30 cellular contexts compared by ENCODE assay signal in genomic region chr13:99642841-99643240, GRCh38.
"Had no signal": no experiment of that assay in that cellular context is flagged by ENCODE, and none has a peak within 500 bp of the region (broad histone marks: within the 10 kb centered on the region; RNA-seq: fewer than 3 reads in every experiment).

No MANE protein-coding gene starts in this region.

- H3K36me3 ChIP-seq: gastroesophageal sphincter, heart left ventricle, left lung, neutrophil, prostate gland, right atrium auricular region, suprapubic skin had no signal

- H3K9me3 Mint-ChIP-seq: endodermal cell; mesothelial cell of epicardium; natural killer cell treated with Interleukin-12 subunit alpha and Interleukin-12 subunit beta and Interleukin-15 and Interleukin-18, amount 100 ng/mL, for 72 hours; neural crest cell; stimulated activated naive CD8-positive, alpha-beta T cell treated with anti-CD3 and anti-CD28 coated beads, Interleukin-15, amount 100 ng/mL, for 72 hours; type B pancreatic cell had no signal

- H3K27me3 ChIP-seq: dorsolateral prefrontal cortex, foreskin keratinocyte, gastroesophageal sphincter, heart left ventricle, hepatocyte, left lung, neutrophil, right atrium auricular region, suprapubic skin had no signal

- H3K4me3 ChIP-seq: dorsolateral prefrontal cortex, gastroesophageal sphincter, heart left ventricle, hepatocyte, left lung, mucosa of descending colon, prostate gland, right atrium auricular region, smooth muscle cell, suprapubic skin had no signal

- H3K4me3 Mint-ChIP-seq: endodermal cell; mesothelial cell of epicardium; natural killer cell treated with Interleukin-12 subunit alpha and Interleukin-12 subunit beta and Interleukin-15 and Interleukin-18, amount 100 ng/mL, for 72 hours; neural crest cell; stimulated activated naive CD8-positive, alpha-beta T cell treated with anti-CD3 and anti-CD28 coated beads, Interleukin-15, amount 100 ng/mL, for 72 hours; type B pancreatic cell had no signal

- H3K27ac ChIP-seq: dorsolateral prefrontal cortex, epithelial cell of prostate, foreskin keratinocyte, gastroesophageal sphincter, heart left ventricle, hepatocyte, left lung, neutrophil, prostate gland, right atrium auricular region, suprapubic skin had no signal

- H3K36me3 Mint-ChIP-seq: mesothelial cell of epicardium; naive B cell; natural killer cell treated with Interleukin-12 subunit alpha and Interleukin-12 subunit beta and Interleukin-15 and Interleukin-18, amount 100 ng/mL, for 72 hours; type B pancreatic cell had no signal

- H3K27ac Mint-ChIP-seq: endodermal cell; mesothelial cell of epicardium; natural killer cell treated with Interleukin-12 subunit alpha and Interleukin-12 subunit beta and Interleukin-15 and Interleukin-18, amount 100 ng/mL, for 72 hours; type B pancreatic cell had no signal

- H3K27me3 Mint-ChIP-seq: naive B cell; natural killer cell treated with Interleukin-12 subunit alpha and Interleukin-12 subunit beta and Interleukin-15 and Interleukin-18, amount 100 ng/mL, for 72 hours; stimulated activated naive CD8-positive, alpha-beta T cell treated with anti-CD3 and anti-CD28 coated beads, Interleukin-15, amount 100 ng/mL, for 72 hours; type B pancreatic cell had no signal

- H3K4me1 ChIP-seq: foreskin keratinocyte, heart left ventricle, left lung, prostate gland, right atrium auricular region, suprapubic skin had no signal

- H3K9me3 ChIP-seq: gastroesophageal sphincter, heart left ventricle, left lung, mucosa of descending colon, neutrophil, prostate gland, right atrium auricular region, suprapubic skin had no signal

- H3K4me1 Mint-ChIP-seq: mesothelial cell of epicardium; stimulated activated naive CD8-positive, alpha-beta T cell treated with anti-CD3 and anti-CD28 coated beads, Interleukin-15, amount 100 ng/mL, for 72 hours had no signal

- DNase-seq: dorsolateral prefrontal cortex; effector CD8-positive, alpha-beta T cell; endodermal cell; foreskin keratinocyte; heart left ventricle; kidney; left lung; mesenchymal stem cell; mucosa of descending colon; naive B cell; stimulated activated CD4-positive, alpha-beta T cell treated with anti-CD3 and anti-CD28 coated beads, Interleukin-12 subunit alpha, Interleukin-12 subunit beta, amount 100 ng/mL, for 4 hours; stimulated activated CD4-positive, alpha-beta T cell treated with anti-CD3 and anti-CD28 coated beads, Interleukin-1b, Interleukin-23, amount 100 ng/mL, for 48 hours; stimulated activated CD4-positive, alpha-beta T cell treated with anti-CD3 and anti-CD28 coated beads, Interleukin-4, amount 100 ng/mL, for 1 hour; stimulated activated CD8-positive, alpha-beta memory T cell treated with anti-CD3 and anti-CD28 coated beads, Interleukin-4, amount 100 ng/mL, for 48 hours; stimulated activated naive CD4-positive, alpha-beta T cell; stimulated activated naive CD8-positive, alpha-beta T cell treated with anti-CD3 and anti-CD28 coated beads, Interleukin-15, amount 100 ng/mL, for 72 hours had no signal

- ATAC-seq: esophagus mucosa; foreskin keratinocyte; gastroesophageal sphincter; heart left ventricle; left lung; mucosa of descending colon; natural killer cell treated with Interleukin-12 subunit alpha and Interleukin-12 subunit beta and Interleukin-15 and Interleukin-18, amount 100 ng/mL, for 72 hours; sciatic nerve; stimulated activated naive CD8-positive, alpha-beta T cell treated with anti-CD3 and anti-CD28 coated beads, Interleukin-15, amount 100 ng/mL, for 72 hours had no signal
